Comparison of ENCODE assay signal across 27 cellular contexts in genomic region chr18:33113421-33113820, GRCh38.
"Had no signal": no experiment of that assay in that cellular context is flagged by ENCODE, and none has a peak within 500 bp of the region (broad histone marks: within the 10 kb centered on the region; RNA-seq: fewer than 3 reads in every experiment).

No MANE protein-coding gene starts in this region.

- DNase-seq: activated CD4-positive, alpha-beta T cell treated with anti-CD3 and anti-CD28 coated beads for 48 hours; activated CD4-positive, alpha-beta T cell treated with anti-CD3 and anti-CD28 coated beads, Interleukin-2, amount 50 U/mL, for 4 hours; activated CD4-positive, CD25-positive, alpha-beta regulatory T cell treated with anti-CD3 and anti-CD28 coated beads, Interleukin-2, amount 50 U/mL, for 72 hours; activated CD8-positive, alpha-beta memory T cell treated with anti-CD3 and anti-CD28 coated beads, Interleukin-2, amount 50 U/mL, for 48 hours; activated CD8-positive, alpha-beta T cell treated with anti-CD3 and anti-CD28 coated beads, Interleukin-2, amount 10 ng/mL, durations not matched to agents 7 days and 5 days; activated effector memory CD4-positive, alpha-beta T cell treated with Interleukin-2 at 50 U/mL for 16 hours; activated naive CD4-positive, alpha-beta T cell; activated T-cell treated with anti-CD3 and anti-CD28 coated beads, Interleukin-2, amount 50 U/mL, for 1 hour; aorta; body of pancreas; central memory CD4-positive, alpha-beta T cell; cortex of kidney; Karpas-422; MM.1S; NCI-H1694 treated with DMSO at 0.1 percent for 48 hours; NCI-H2029 treated with DMSO at 0.1 percent for 48 hours; NCI-H446 treated with DMSO at 0.1 percent for 48 hours; NCI-H526; NCI-H82; PC-3; SHP77; SW 1271 had no signal

- ATAC-seq: activated CD8-positive, alpha-beta T cell treated with anti-CD3 and anti-CD28 coated beads, Interleukin-2, amount 10 ng/mL, durations not matched to agents 7 days and 5 days; body of pancreas; K562; PC-3; SK-N-SH treated with all-trans-retinoic acid at 6 μM for 48 hours; WTC11 had no signal

- FAIRE-seq: bronchial epithelial cell, K562, RCC 7860 had no signal
